In the genomic region with DNA sequence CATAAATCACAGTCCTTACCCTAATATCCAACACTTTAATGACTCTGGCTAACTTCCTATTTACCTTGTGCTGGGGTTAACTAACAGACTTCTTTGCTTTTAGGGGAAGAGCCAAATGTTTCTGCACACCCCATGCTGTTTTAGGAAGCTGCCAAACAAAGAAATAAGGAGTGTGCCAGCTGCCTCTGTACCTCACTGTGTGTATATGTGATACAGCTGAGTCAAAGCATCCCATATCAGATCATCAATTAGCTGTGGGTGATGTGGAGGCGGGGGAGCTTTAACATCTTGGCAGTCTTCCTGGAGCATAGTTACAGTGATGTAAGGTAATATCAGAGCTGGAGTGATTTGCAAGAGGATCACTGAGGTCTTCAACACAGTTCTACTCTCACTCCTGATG, we compare ENCODE assay signal across 14 cellular contexts.
DNase-seq lines count a peak whose midpoint lies in the region; ATAC-seq and TF ChIP-seq lines count a peak whose summit lies in the region.
"Had no signal": no experiment of that assay in that cellular context is flagged by ENCODE, and none has a peak within 500 bp of the region (broad histone marks: within the 10 kb centered on the region; RNA-seq: fewer than 3 reads in every experiment).

No MANE protein-coding gene starts in this region.

- DNase-seq in HEK293T (ENCODE audit: extremely low spot score) (peak; percentile 52), NCI-H446 treated with DMSO at 0.1 percent for 48 hours (lab: John Stamatoyannopoulos, UW) (peak; percentile 91), dedifferentiated amniotic fluid mesenchymal stem cell (ENCODE audit: extremely low spot score) (peak; percentile 32), putamen (ENCODE audit: low spot score) (peak; percentile 66), GDM1 (lab: John Stamatoyannopoulos, UW) (no peak), HK-2 (ENCODE audit: unreplicated experiment) (no peak)
- DNase-seq: activated CD8-positive, alpha-beta T cell treated with anti-CD3 and anti-CD28 coated beads for 36 hours; kidney glomerular epithelial cell; occipital lobe; SIG-M5; stimulated activated CD4-positive, alpha-beta T cell treated with anti-CD3 and anti-CD28 coated beads, Interleukin-4, amount 100 ng/mL, for 24 hours; substantia nigra had no signal

- no peak for ATAC-seq in HG02852 (IDR thresholded peaks at IDR 0.05; ENCODE audit: unreplicated experiment)
- ATAC-seq in HG02840 (IDR thresholded peaks at IDR 0.05; ENCODE audit: low FRiP score, unreplicated experiment), result no peak
- ATAC-seq: activated CD8-positive, alpha-beta T cell treated with anti-CD3 and anti-CD28 coated beads for 36 hours had no signal

- CTCF ChIA-PET in HEK293T (lab: Yijun Ruan, JAX), result no interaction called here

- POLR2A ChIA-PET in HEK293T (lab: Yijun Ruan, JAX), result no interaction called here

TF ChIP-seq in HEK293T, 16 proteins besides CTCF, POLR2A, EP300 and RAD21:
- TF ChIP-seq HDGF (IDR thresholded peaks at IDR 0.05; ENCODE audit: borderline replicate concordance), result no peak
- peak; percentile 62; the same call in 1 of the 2 replicates for TF ChIP-seq CTBP1 (IDR thresholded peaks at IDR 0.05; ENCODE audit: borderline replicate concordance)
- TF ChIP-seq, protein P1, sequence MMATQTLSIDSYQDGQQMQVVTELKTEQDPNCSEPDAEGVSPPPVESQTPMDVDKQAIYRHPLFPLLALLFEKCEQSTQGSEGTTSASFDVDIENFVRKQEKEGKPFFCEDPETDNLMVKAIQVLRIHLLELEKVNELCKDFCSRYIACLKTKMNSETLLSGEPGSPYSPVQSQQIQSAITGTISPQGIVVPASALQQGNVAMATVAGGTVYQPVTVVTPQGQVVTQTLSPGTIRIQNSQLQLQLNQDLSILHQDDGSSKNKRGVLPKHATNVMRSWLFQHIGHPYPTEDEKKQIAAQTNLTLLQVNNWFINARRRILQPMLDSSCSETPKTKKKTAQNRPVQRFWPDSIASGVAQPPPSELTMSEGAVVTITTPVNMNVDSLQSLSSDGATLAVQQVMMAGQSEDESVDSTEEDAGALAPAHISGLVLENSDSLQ (IDR thresholded peaks at IDR 0.05), result peak; percentile 39; the same call in 1 of the 2 replicates

Comparison
In these comparisons a context has a peak if more than half of its experiments do, and no peak if none do; other contexts are left out.
1. DNase-seq: peak in HEK293T (single experiment), NCI-H446 treated with DMSO at 0.1 percent for 48 hours (single experiment), dedifferentiated amniotic fluid mesenchymal stem cell (single experiment) and putamen (single experiment); none in GDM1 (single experiment) and HK-2 (single experiment).